Comparison of ENCODE assay signal across 1 cellular context in the genomic region with DNA sequence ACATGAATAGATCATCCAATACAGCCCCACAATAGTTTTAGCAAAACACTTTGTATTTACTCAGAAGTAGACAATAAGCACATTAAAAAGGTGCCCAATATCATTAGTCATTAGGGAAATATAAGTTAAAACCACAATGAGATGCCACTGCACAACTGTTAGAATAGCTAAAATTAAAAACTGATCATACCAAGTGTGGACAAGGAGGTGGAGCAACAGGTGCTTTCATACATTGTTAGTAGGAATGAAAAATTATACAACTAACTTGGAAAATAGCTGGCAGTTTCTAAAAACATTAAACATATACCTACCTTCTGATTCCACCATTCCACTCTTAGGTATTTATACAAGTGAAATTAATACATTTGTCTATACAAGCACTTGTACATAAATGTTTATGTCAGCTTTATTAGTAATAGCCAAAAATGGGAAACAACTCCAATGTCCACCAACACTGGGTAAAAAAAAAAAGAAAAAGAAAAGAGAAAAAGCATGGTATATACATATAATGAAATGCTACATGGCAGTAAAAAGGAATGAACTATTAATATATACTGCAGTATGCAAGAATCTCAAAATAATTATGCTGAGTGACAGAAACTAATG.
TF ChIP-seq lines count a peak whose summit lies in the region.

No MANE protein-coding gene starts in this region.

TF ChIP-seq in HEK293, 187 proteins besides CTCF, POLR2A, EP300 and RAD21 (continued from another document):
- TF ChIP-seq, protein P1, sequence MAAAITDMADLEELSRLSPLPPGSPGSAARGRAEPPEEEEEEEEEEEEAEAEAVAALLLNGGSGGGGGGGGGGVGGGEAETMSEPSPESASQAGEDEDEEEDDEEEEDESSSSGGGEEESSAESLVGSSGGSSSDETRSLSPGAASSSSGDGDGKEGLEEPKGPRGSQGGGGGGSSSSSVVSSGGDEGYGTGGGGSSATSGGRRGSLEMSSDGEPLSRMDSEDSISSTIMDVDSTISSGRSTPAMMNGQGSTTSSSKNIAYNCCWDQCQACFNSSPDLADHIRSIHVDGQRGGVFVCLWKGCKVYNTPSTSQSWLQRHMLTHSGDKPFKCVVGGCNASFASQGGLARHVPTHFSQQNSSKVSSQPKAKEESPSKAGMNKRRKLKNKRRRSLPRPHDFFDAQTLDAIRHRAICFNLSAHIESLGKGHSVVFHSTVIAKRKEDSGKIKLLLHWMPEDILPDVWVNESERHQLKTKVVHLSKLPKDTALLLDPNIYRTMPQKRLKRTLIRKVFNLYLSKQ (tag by site-specific recombination; IDR thresholded peaks at IDR 0.05; ENCODE audit: borderline replicate concordance), result no peak
